In genomic region chr2:171703574-171704347, GRCh38 we compare ENCODE assay signal across 9 cellular contexts. TPM values are rescaled to one million over a fixed set of nuclear protein-coding genes. Genes with fewer than 3 reads are reported as not detected.
A peak's percentile ranks its signal among the peaks of the same experiment; 100 is the strongest.
DNase-seq lines count a peak whose midpoint lies in the region; ATAC-seq and TF ChIP-seq lines count a peak whose summit lies in the region.
"Had no signal": no experiment of that assay in that cellular context is flagged by ENCODE, and none has a peak within 500 bp of the region (broad histone marks: within the 10 kb centered on the region; RNA-seq: fewer than 3 reads in every experiment).

No MANE protein-coding gene starts in this region.

- peak overlapping the region in 7 of 10 donors; percentile 4 to 68 (median 57) for H3K27ac ChIP-seq in heart right ventricle
- H3K27ac ChIP-seq: pancreas had no signal

- H3K9me3 ChIP-seq in heart right ventricle = no peaks in the 10 kb centered on the region
- H3K9me3 ChIP-seq: pancreas had no signal

- peaks cover 0 to 48% (median 3%) of the 10 kb centered on the region in 9 donors for H3K36me3 ChIP-seq in heart right ventricle
- H3K36me3 ChIP-seq: pancreas had no signal

- no peak overlapping the region for H3K4me3 ChIP-seq in heart right ventricle
- H3K4me3 ChIP-seq: pancreas had no signal

- 64 to 66% methylated on average over 4 of the region's 4 CpGs for WGBS in heart right ventricle, 2 donors

- peaks cover 4 to 52% (median 24%) of the 10 kb centered on the region in 9 donors for H3K4me1 ChIP-seq in heart right ventricle

- DNase-seq in DMS114 treated with DMSO at 0.1 percent for 48 hours (lab: John Stamatoyannopoulos, UW; ENCODE audit: unreplicated experiment) (peak; percentile 4), HT1080 (ENCODE audit: low read depth) (peak; percentile 18), SW480 (ENCODE audit: low spot score) (peak; percentile 20), heart right ventricle (no peak), superior temporal gyrus (ENCODE audit: extremely low spot score) (peak; percentile 71), hepatic stellate cell (ENCODE audit: low spot score) (no peak)
- DNase-seq: pancreas had no signal

- no peaks in the 10 kb centered on the region for H3K27me3 ChIP-seq in heart right ventricle
- H3K27me3 ChIP-seq: pancreas had no signal

- intact Hi-C loops in heart right ventricle (cut with DNase I) = loop anchor here in 8 of 10 donors (5.0 to 10.0 kb wide), 5 partner anchors 399 to 761 kb away; partner anchors contain the start of gene DLX2 (in 4 of the 8)

- TF ChIP-seq CTCF in heart right ventricle (IDR thresholded peaks at IDR 0.05) = peak; percentile 19 to 61 (median 51)

- peak in 7 of 8 donors; percentile 28 to 73 (median 59) for ATAC-seq in heart right ventricle
- no peak for ATAC-seq in GM21528 (IDR thresholded peaks at IDR 0.05; ENCODE audit: low FRiP score, unreplicated experiment)
- ATAC-seq in GM18517 (IDR thresholded peaks at IDR 0.05; ENCODE audit: unreplicated experiment) = no peak

RNA-seq across cellular contexts. Expression of gene DYNC1I2, which starts 16.5 kb away (rescaled TPM):
- total RNA-seq in HT1080 (2014; rRNA removed; shearing (Covaris generic)) = 68.3 and 71.4 TPM in 2 replicates
- 87.7 and 95.3 TPM in 2 replicates for polyA plus RNA-seq in HT1080 (2015; cell fraction: cytosol; rRNA removed)
- 175 and 190 TPM in 2 replicates for polyA plus RNA-seq in HT1080 (2015; cell fraction: nucleus; rRNA removed)
- total RNA-seq in heart right ventricle = 10 to 100 TPM; 63.3 to 81.4 (median 72.5) TPM
- 10 to 100 TPM; 76.3 to 79.0 TPM for polyA plus RNA-seq in heart right ventricle

Comparison
In these comparisons a context has a peak if more than half of its experiments do, and no peak if none do; other contexts are left out.
1. DNase-seq: peak in DMS114 treated with DMSO at 0.1 percent for 48 hours (single experiment), HT1080 (single experiment), SW480 (single experiment) and superior temporal gyrus (single experiment); none in heart right ventricle (0 of 2) and hepatic stellate cell (single experiment).
2. ATAC-seq: peak in heart right ventricle (7 of 8); none in GM21528 (single experiment) and GM18517 (single experiment).